Comparison of ENCODE assay signal across 1 cellular context in the genomic region with DNA sequence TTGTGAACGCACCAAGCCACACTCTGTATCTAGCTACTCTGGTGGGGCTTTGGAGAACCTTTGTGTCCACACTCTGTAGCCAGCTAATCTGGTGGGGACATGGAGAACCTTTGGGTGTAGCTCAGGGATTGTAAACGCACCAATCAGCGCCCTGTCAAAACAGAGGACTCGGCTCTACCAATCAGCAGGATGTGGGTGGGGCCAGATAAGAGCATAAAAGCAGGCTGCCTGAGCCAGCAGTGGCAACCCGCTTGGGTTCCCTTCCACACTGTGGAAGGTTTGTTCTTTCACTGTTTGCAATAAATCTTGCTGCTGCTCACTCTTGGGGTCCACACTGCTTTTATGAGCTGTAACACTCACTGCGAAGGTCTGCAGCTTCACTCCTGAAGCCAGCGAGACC. TPM values are rescaled to one million over a fixed set of nuclear protein-coding genes. Genes with fewer than 3 reads are reported as not detected.
"Had no signal": no experiment of that assay in that cellular context is flagged by ENCODE, and none has a peak within 500 bp of the region (broad histone marks: within the 10 kb centered on the region; RNA-seq: fewer than 3 reads in every experiment).

No MANE protein-coding gene starts in this region.

RNA-seq across cellular contexts. Expression of gene ANKEF1, which starts 2.5 kb away (rescaled TPM):
- total RNA-seq: HFFc6 had no signal
